ENCODE assay signal across 19 cellular contexts in the genomic region with DNA sequence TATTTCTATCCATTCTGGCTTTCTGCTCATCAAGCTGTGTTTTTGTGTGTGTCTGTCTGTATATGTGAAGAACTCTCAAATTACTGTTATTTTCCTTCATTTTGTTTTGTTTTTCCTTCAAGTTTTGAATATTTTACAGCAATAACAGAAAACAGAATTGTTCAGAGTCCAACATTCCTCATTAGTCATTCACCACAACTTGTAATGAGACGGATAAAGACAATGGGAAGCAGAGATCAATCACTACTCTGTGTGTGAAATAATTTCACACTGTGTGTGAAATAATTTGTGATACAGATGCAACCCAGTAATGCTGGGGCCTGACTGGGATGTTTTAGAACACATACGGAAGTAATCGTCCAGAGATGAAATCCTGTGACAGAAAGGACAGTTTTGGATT. TPM values are rescaled to one million over a fixed set of nuclear protein-coding genes. Genes with fewer than 3 reads are reported as not detected.
"Had no signal": no experiment of that assay in that cellular context is flagged by ENCODE, and none has a peak within 500 bp of the region (broad histone marks: within the 10 kb centered on the region; RNA-seq: fewer than 3 reads in every experiment).

No MANE protein-coding gene starts in this region.

- H3K27me3 ChIP-seq: brain microvascular endothelial cell, right lobe of liver, spleen, stomach, testis, upper lobe of left lung had no signal

- ATAC-seq: activated CD4-positive, alpha-beta T cell treated with anti-CD3 and anti-CD28 coated beads for 36 hours; activated CD8-positive, alpha-beta memory T cell treated with anti-CD3 and anti-CD28 coated beads, Interleukin-2, amount 10 ng/mL, durations not matched to agents 7 days and 5 days; right lobe of liver had no signal

- H3K36me3 ChIP-seq: brain microvascular endothelial cell, right lobe of liver, spleen, stomach, upper lobe of left lung, WERI-Rb-1 had no signal

- DNase-seq: activated CD4-positive, alpha-beta memory T cell treated with anti-CD3 and anti-CD28 coated beads for 36 hours; activated CD4-positive, alpha-beta T cell treated with anti-CD3 and anti-CD28 coated beads for 36 hours; activated CD8-positive, alpha-beta memory T cell treated with anti-CD3 and anti-CD28 coated beads, Interleukin-2, amount 10 ng/mL, durations not matched to agents 7 days and 5 days; activated effector memory CD4-positive, alpha-beta T cell treated with Interleukin-2 at 50 U/mL for 16 hours; activated naive CD4-positive, alpha-beta T cell treated with anti-CD3 and anti-CD28 coated beads, Interleukin-2, amount 50 U/mL, for 16 hours; activated T-cell treated with anti-CD3 and anti-CD28 coated beads, Interleukin-2, amount 50 U/mL, for 24 hours; brain microvascular endothelial cell; cerebellar nuclear complex; effector memory CD4-positive, alpha-beta T cell; hypothalamus; nucleus accumbens; right lobe of liver; SK-N-SH; spleen; stimulated activated CD4-positive, alpha-beta T cell treated with anti-CD3 and anti-CD28 coated beads, Interleukin-1b, Interleukin-23, amount 100 ng/mL, for 48 hours; stomach; testis; upper lobe of left lung; WERI-Rb-1 had no signal

- H3K4me3 ChIP-seq: right lobe of liver, spleen, stomach, testis, upper lobe of left lung had no signal

RNA-seq across cellular contexts. Expression of a gene that starts 55.2 kb away (rescaled TPM):
- polyA plus RNA-seq: SK-N-SH had no signal
